In the genomic region with DNA sequence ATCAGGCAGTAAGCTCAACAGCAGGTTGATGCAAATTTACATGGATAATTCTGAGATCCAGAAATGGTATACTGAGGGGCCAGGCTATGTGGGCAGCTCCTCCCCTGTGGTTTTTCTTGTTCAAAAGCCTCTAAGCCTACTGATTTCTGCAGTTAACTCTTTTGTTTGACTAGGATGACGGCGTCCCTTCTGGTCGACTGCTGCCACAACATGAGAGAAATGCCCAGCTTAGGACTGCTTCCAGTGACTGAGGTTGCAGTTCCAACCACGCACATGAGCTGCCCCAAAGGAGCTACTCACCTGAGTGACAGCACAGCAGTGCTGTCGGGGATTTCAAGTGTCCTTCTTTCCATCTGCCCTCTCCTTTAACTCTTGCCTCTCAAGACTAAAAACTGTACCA, we compare ENCODE assay signal across 14 cellular contexts.
DNase-seq lines count a peak whose midpoint lies in the region; FAIRE-seq and TF ChIP-seq lines count a peak whose summit lies in the region.
"Had no signal": no experiment of that assay in that cellular context is flagged by ENCODE, and none has a peak within 500 bp of the region (broad histone marks: within the 10 kb centered on the region; RNA-seq: fewer than 3 reads in every experiment).

No MANE protein-coding gene starts in this region.

- 0 out of 2 replicates have a peak overlapping the region, but pooled peaks have one; percentile 49 for H2AFZ ChIP-seq in H1 (ENCODE audit: low read length)

- no peaks in the 10 kb centered on the region for H3K36me3 ChIP-seq in H1 (ENCODE audit: control insufficient read depth in 2 of 4, insufficient read depth in 4 of 4, low read length in 3 of 4)

- H4K91ac ChIP-seq in H1 (replicated peaks; ENCODE audit: insufficient read length, low read length) = no peak overlapping the region

- no peak overlapping the region for H2BK15ac ChIP-seq in H1 (ENCODE audit: low read length)

- no peak overlapping the region for H4K8ac ChIP-seq in H1 (ENCODE audit: extremely low read depth, insufficient read depth, low read length)

- no peak overlapping the region for H2BK12ac ChIP-seq in H1 (ENCODE audit: low read depth, low read length)

- no peaks in the 10 kb centered on the region for H3K4me1 ChIP-seq in H1 (replicated peaks in 1 of 4; ENCODE audit: control insufficient read depth in 3 of 4, insufficient read depth in 4 of 4, low read length in 3 of 4)

- no peaks in the 10 kb centered on the region for H3K79me2 ChIP-seq in H1 (ENCODE audit: control insufficient read depth in 1 of 2, insufficient read depth in 2 of 2, low read length in 2 of 2)

- POLR2A ChIA-PET in H1 (lab: Charles Lee; ENCODE audit: partially characterized antibody) = no interaction called here

- peak; percentile 57 to 84 (median 65) for TF ChIP-seq CTCF in H1 (IDR thresholded peaks at IDR 0.05; ENCODE audit: control extremely low read depth in 1 of 3, insufficient read depth in 1 of 3, low read depth in 1 of 3, low read length in 3 of 3)

- no peaks in the 10 kb centered on the region for H3K9me3 ChIP-seq in H1 (ENCODE audit: insufficient read depth in 2 of 2, low read depth in 1 of 2, low read length in 1 of 2)

- CTCF ChIA-PET in H1 (lab: Charles Lee; ENCODE audit: partially characterized antibody) = interaction anchor here (0.6 to 2.1 kb wide), 29 partner anchors 8 to 1016 kb away, joined by 3 to 12 read pairs (median 3); no protein-coding TSS in a partner anchor

- H4K5ac ChIP-seq in H1 (ENCODE audit: insufficient read length, low read depth, low read length) = no peak overlapping the region

- no peak overlapping the region for H3K4ac ChIP-seq in H1 (replicated peaks; ENCODE audit: insufficient read length, low read depth, low read length)

- DNase-seq in NCI-H2081 (lab: John Stamatoyannopoulos, UW) = peak; percentile 3 to 53
- DNase-seq in NCI-H2081 treated with DMSO at 0.1 percent for 48 hours (lab: John Stamatoyannopoulos, UW) = no peak
- DNase-seq in NCI-H69 (lab: John Stamatoyannopoulos, UW) = peak; percentile 89
- peak; percentile 59 to 70 for DNase-seq in H1 (ENCODE audit: low read depth in 1 of 2, low spot score in 2 of 2)
- peak; percentile 63 for DNase-seq in retina
- no peak for DNase-seq in NCI-H2196 (lab: John Stamatoyannopoulos, UW; ENCODE audit: unreplicated experiment)
- no peak for DNase-seq in hippocampal formation (lab: John Stamatoyannopoulos, UW)
- no peak for DNase-seq in hepatic stellate cell (ENCODE audit: low spot score)
- DNase-seq: 8988T; DMS79 treated with DMSO at 0.1 percent for 48 hours; erythroblast; NCI-H187; Right ventricle myocardium superior; stimulated activated naive CD4-positive, alpha-beta T cell had no signal

- no peak overlapping the region for H3K27ac ChIP-seq in H1 (ENCODE audit: low read depth, low read length)

- no peak overlapping the region for H2BK20ac ChIP-seq in H1 (ENCODE audit: low read length)

- H3K14ac ChIP-seq in H1 (ENCODE audit: insufficient read length) = no peak overlapping the region

- H3K27me3 ChIP-seq in H1 (replicated peaks in 1 of 4; ENCODE audit: control insufficient read depth in 3 of 4, extremely low read depth in 1 of 4, insufficient read depth in 3 of 4, low read length in 3 of 4) = no peaks in the 10 kb centered on the region; a peak in 1 of 7 replicates

- no peaks in the 10 kb centered on the region for H3K23me2 ChIP-seq in H1 (ENCODE audit: low read depth, low read length)

- no peak overlapping the region for H3K23ac ChIP-seq in H1 (ENCODE audit: insufficient read length)

- no peak for TF ChIP-seq POLR2A in H1 (IDR thresholded peaks at IDR 0.05; ENCODE audit: control extremely low read depth in 1 of 2, low read depth in 2 of 2, low read length in 2 of 2)

- no peaks in the 10 kb centered on the region for H3K79me1 ChIP-seq in H1 (ENCODE audit: low read depth, low read length)

- no peak overlapping the region for H3K18ac ChIP-seq in H1 (ENCODE audit: extremely low read depth, low read length)

- no peak overlapping the region for H2BK5ac ChIP-seq in H1 (ENCODE audit: low read depth, low read length)

- peak; percentile 72 to 76 for TF ChIP-seq RAD21 in H1 (IDR thresholded peaks at IDR 0.05 in 1 of 2, conservative IDR thresholded peaks at IDR 0.05 in 1 of 2; ENCODE audit: low read depth in 2 of 2, low read length in 2 of 2)

- WGBS in H1 (ENCODE audit: extremely low coverage in 1 of 2, insufficient coverage in 1 of 2, insufficient read length in 1 of 2, insufficient replicate concordance in 2 of 2, low coverage in 1 of 2, low lambda C conversion rate in 2 of 2, missing lambda C conversion rate in 1 of 2), 2 experiments = 11% methylated on average over 5 of the region's 5 CpGs; no CpG with 5 or more reads in 1 of the 2 experiments

- H4K20me1 ChIP-seq in H1 (replicated peaks in 1 of 2; ENCODE audit: control insufficient read depth in 1 of 2, insufficient read depth in 2 of 2, low read length in 2 of 2) = no peaks in the 10 kb centered on the region

- no peak overlapping the region for H3K9ac ChIP-seq in H1 (replicated peaks in 1 of 4; ENCODE audit: extremely low read depth in 1 of 4, low read depth in 3 of 4, low read length in 3 of 4)

- H2AK5ac ChIP-seq in H1 (ENCODE audit: low read depth, low read length) = no peak overlapping the region

- no peak for TF ChIP-seq EP300 in H1 (IDR thresholded peaks at IDR 0.05; ENCODE audit: borderline replicate concordance in 1 of 2, low read depth in 2 of 2, low read length in 2 of 2)

- peak; percentile 74 for FAIRE-seq in H1 (lab: Jason Lieb, UNC)

- no peak overlapping the region for H3K4me2 ChIP-seq in H1 (ENCODE audit: insufficient read depth in 1 of 2, low read depth in 2 of 2, low read length in 2 of 2)

- H3K4me3 ChIP-seq in H1 (ENCODE audit: extremely low read depth in 1 of 4, insufficient read depth in 2 of 4, low read depth in 3 of 4, low read length in 4 of 4) = no peak overlapping the region

- no peak overlapping the region for H3K56ac ChIP-seq in H1 (replicated peaks; ENCODE audit: insufficient read length, low read depth, low read length)

- no peak overlapping the region for H2BK120ac ChIP-seq in H1 (replicated peaks; ENCODE audit: low read depth, low read length)

TF ChIP-seq in H1, 55 proteins besides CTCF, POLR2A, EP300 and RAD21:
- TF ChIP-seq BACH1 (IDR thresholded peaks at IDR 0.05; ENCODE audit: low read length) (no peak), TEAD4 (IDR thresholded peaks at IDR 0.05; ENCODE audit: low read depth, low read length) (0 out of 2 replicates have a peak, but pooled peaks have one; percentile 11), CBX5 (IDR thresholded peaks at IDR 0.05; ENCODE audit: low read depth, low read length) (no peak), SP4 (IDR thresholded peaks at IDR 0.05; ENCODE audit: low read length) (no peak)
TF ChIP-seq in H1: peak in this region for 1.

Comparison
In these comparisons a context has a peak if more than half of its experiments do, and no peak if none do; other contexts are left out.
1. DNase-seq: peak in NCI-H2081 (2 of 2), NCI-H69 (single experiment), H1 (2 of 2) and retina (single experiment); none in NCI-H2081 treated with DMSO at 0.1 percent for 48 hours (single experiment), NCI-H2196 (single experiment), hippocampal formation (0 of 2) and hepatic stellate cell (single experiment).